9 cellular contexts compared by ENCODE assay signal in the genomic region with DNA sequence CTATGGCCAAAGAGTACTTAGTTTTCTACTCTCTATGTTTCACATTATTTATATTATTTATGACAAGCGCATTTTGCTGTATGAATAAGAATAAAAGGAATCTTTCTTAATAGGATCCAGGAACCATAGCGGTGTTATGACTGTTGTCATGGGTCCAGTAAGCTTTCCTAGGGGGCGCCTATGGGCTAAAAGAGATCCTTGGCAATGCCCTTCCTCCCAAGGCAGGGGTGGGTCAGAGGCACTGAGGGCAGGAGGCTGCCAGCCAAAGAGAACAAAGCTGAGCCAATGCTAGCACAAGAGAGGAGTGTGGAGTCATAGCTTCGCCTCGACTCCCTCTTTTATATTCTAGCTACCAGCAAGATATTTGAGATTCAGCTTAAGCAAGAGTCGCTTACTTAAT.
A peak's percentile ranks its signal among the peaks of the same experiment; 100 is the strongest.
DNase-seq lines count a peak whose midpoint lies in the region; TF ChIP-seq lines count a peak whose summit lies in the region.
"Had no signal": no experiment of that assay in that cellular context is flagged by ENCODE, and none has a peak within 500 bp of the region (broad histone marks: within the 10 kb centered on the region; RNA-seq: fewer than 3 reads in every experiment).

No MANE protein-coding gene starts in this region.

- POLR2A ChIA-PET in activated CD4-positive, alpha-beta memory T cell treated with anti-CD3 and anti-CD28 coated beads for 36 hours (lab: Charles Lee): no interaction called here

- H3K27ac Mint-ChIP-seq in endodermal cell: no peak overlapping the region
- H3K27ac Mint-ChIP-seq in activated T-cell treated with anti-CD3 and anti-CD28 coated beads, Interleukin-2, amount 50 U/mL, for 24 hours: no peak overlapping the region
- no peak overlapping the region for H3K27ac Mint-ChIP-seq in mesothelial cell of epicardium
- no peak overlapping the region for H3K27ac Mint-ChIP-seq in activated CD4-positive, alpha-beta memory T cell treated with anti-CD3 and anti-CD28 coated beads for 36 hours

- intact Hi-C loops in activated CD4-positive, alpha-beta memory T cell treated with anti-CD3 and anti-CD28 coated beads for 36 hours (cut with micrococcal nuclease): loop anchor here (5.0 kb wide), 1 partner anchor 308 kb away; no protein-coding TSS in a partner anchor

- H3K9me3 Mint-ChIP-seq in endodermal cell (no peaks in the 10 kb centered on the region), mesothelial cell of epicardium (no peaks in the 10 kb centered on the region)
- H3K9me3 Mint-ChIP-seq in activated T-cell treated with anti-CD3 and anti-CD28 coated beads, Interleukin-2, amount 50 U/mL, for 24 hours: peaks cover 3% of the 10 kb centered on the region
- no peaks in the 10 kb centered on the region for H3K9me3 Mint-ChIP-seq in activated CD4-positive, alpha-beta memory T cell treated with anti-CD3 and anti-CD28 coated beads for 36 hours

- H3K9ac ChIP-seq in endodermal cell (ENCODE audit: extremely low read depth, low read length, poor library complexity, severe bottlenecking): no peak overlapping the region

- no peaks in the 10 kb centered on the region for H3K27me3 ChIP-seq in endodermal cell (ENCODE audit: control insufficient read depth, insufficient read depth, low read length, poor library complexity, severe bottlenecking)

- 76% methylated on average over 6 of the region's 6 CpGs for WGBS in endodermal cell (ENCODE audit: insufficient coverage in 1 of 2, insufficient read length in 1 of 2), 2 experiments

- H3K27me3 Mint-ChIP-seq in endodermal cell (ENCODE audit: insufficient read depth) (no peaks in the 10 kb centered on the region), mesothelial cell of epicardium (ENCODE audit: low read depth) (peaks cover 20% of the 10 kb centered on the region)
- no peaks in the 10 kb centered on the region for H3K27me3 Mint-ChIP-seq in activated T-cell treated with anti-CD3 and anti-CD28 coated beads, Interleukin-2, amount 50 U/mL, for 24 hours
- H3K27me3 Mint-ChIP-seq in activated CD4-positive, alpha-beta memory T cell treated with anti-CD3 and anti-CD28 coated beads for 36 hours: peaks cover 2% of the 10 kb centered on the region

- H3K4me3 Mint-ChIP-seq in endodermal cell (no peak overlapping the region), mesothelial cell of epicardium (no peak overlapping the region)
- H3K4me3 Mint-ChIP-seq in activated T-cell treated with anti-CD3 and anti-CD28 coated beads, Interleukin-2, amount 50 U/mL, for 24 hours: no peak overlapping the region
- no peak overlapping the region for H3K4me3 Mint-ChIP-seq in activated CD4-positive, alpha-beta memory T cell treated with anti-CD3 and anti-CD28 coated beads for 36 hours

- H3K9me3 ChIP-seq in endodermal cell (ENCODE audit: control insufficient read depth, low read length): no peaks in the 10 kb centered on the region

- DNase-seq in EH (ENCODE audit: low read depth) (peak; percentile 11), NCI-H82 treated with DMSO at 0.1 percent for 48 hours (lab: John Stamatoyannopoulos, UW; ENCODE audit: unreplicated experiment) (peak; percentile 6), endodermal cell (peak; percentile 88), nucleus accumbens (lab: John Stamatoyannopoulos, UW) (peak in 55 of 56 donors; percentile 14 to 93 (median 78)), mesothelial cell of epicardium (ENCODE audit: low spot score in 2 of 2, unreplicated experiment in 2 of 2) (no peak)
- no peak for DNase-seq in activated T-cell treated with anti-CD3 and anti-CD28 coated beads, Interleukin-2, amount 50 U/mL, for 24 hours
- DNase-seq in activated T-cell treated with anti-CD3 and anti-CD28 coated beads, Interleukin-2, amount 50 U/mL, for 1 hour: no peak
- no peak for DNase-seq in activated CD4-positive, alpha-beta memory T cell treated with anti-CD3 and anti-CD28 coated beads for 36 hours

- H3K4me1 Mint-ChIP-seq in endodermal cell: peaks cover 2% of the 10 kb centered on the region
- peaks cover 24% of the 10 kb centered on the region for H3K4me1 Mint-ChIP-seq in activated T-cell treated with anti-CD3 and anti-CD28 coated beads, Interleukin-2, amount 50 U/mL, for 24 hours (ENCODE audit: low read depth)
- peaks cover 15% of the 10 kb centered on the region for H3K4me1 Mint-ChIP-seq in mesothelial cell of epicardium
- H3K4me1 Mint-ChIP-seq in activated CD4-positive, alpha-beta memory T cell treated with anti-CD3 and anti-CD28 coated beads for 36 hours (ENCODE audit: low read depth): peaks cover 19% of the 10 kb centered on the region

- H3K36me3 ChIP-seq in endodermal cell (ENCODE audit: control insufficient read depth, insufficient read depth, low read length): no peaks in the 10 kb centered on the region

- no peaks in the 10 kb centered on the region for H3K36me3 Mint-ChIP-seq in endodermal cell (ENCODE audit: low read depth)
- H3K36me3 Mint-ChIP-seq in activated T-cell treated with anti-CD3 and anti-CD28 coated beads, Interleukin-2, amount 50 U/mL, for 24 hours (ENCODE audit: low read depth): no peaks in the 10 kb centered on the region
- H3K36me3 Mint-ChIP-seq in mesothelial cell of epicardium: no peaks in the 10 kb centered on the region
- H3K36me3 Mint-ChIP-seq in activated CD4-positive, alpha-beta memory T cell treated with anti-CD3 and anti-CD28 coated beads for 36 hours: no peaks in the 10 kb centered on the region

- TF ChIP-seq CTCF in endodermal cell (conservative IDR thresholded peaks at IDR 0.05): peak; percentile 82
- no peak for TF ChIP-seq CTCF in mesothelial cell of epicardium (IDR thresholded peaks at IDR 0.05; ENCODE audit: unreplicated experiment)

- H3K4me1 ChIP-seq in endodermal cell (ENCODE audit: control insufficient read depth, insufficient read depth, low read length): no peaks in the 10 kb centered on the region

- CTCF ChIA-PET in activated CD4-positive, alpha-beta memory T cell treated with anti-CD3 and anti-CD28 coated beads for 36 hours (lab: Charles Lee): interaction anchor here (1.0 to 1.4 kb wide), 2 partner anchors 9 to 11 kb away, joined by 4 to 5 read pairs; no protein-coding TSS in a partner anchor

- H3K27ac ChIP-seq in endodermal cell (ENCODE audit: low read depth, low read length): no peak overlapping the region
- H3K27ac ChIP-seq: RWPE1 had no signal

- no peak overlapping the region for H3K4me3 ChIP-seq in endodermal cell (ENCODE audit: low read length)

Comparison
In these comparisons a context has a peak if more than half of its experiments do, and no peak if none do; other contexts are left out.
1. DNase-seq: peak in EH (single experiment), NCI-H82 treated with DMSO at 0.1 percent for 48 hours (single experiment), endodermal cell (single experiment) and nucleus accumbens (55 of 56); none in activated T-cell treated with anti-CD3 and anti-CD28 coated beads, Interleukin-2, amount 50 U/mL, for 24 hours (single experiment), mesothelial cell of epicardium (0 of 2), activated T-cell treated with anti-CD3 and anti-CD28 coated beads, Interleukin-2, amount 50 U/mL, for 1 hour (single experiment) and activated CD4-positive, alpha-beta memory T cell treated with anti-CD3 and anti-CD28 coated beads for 36 hours (single experiment).